ENCODE assay signal across 8 cellular contexts in the genomic region with DNA sequence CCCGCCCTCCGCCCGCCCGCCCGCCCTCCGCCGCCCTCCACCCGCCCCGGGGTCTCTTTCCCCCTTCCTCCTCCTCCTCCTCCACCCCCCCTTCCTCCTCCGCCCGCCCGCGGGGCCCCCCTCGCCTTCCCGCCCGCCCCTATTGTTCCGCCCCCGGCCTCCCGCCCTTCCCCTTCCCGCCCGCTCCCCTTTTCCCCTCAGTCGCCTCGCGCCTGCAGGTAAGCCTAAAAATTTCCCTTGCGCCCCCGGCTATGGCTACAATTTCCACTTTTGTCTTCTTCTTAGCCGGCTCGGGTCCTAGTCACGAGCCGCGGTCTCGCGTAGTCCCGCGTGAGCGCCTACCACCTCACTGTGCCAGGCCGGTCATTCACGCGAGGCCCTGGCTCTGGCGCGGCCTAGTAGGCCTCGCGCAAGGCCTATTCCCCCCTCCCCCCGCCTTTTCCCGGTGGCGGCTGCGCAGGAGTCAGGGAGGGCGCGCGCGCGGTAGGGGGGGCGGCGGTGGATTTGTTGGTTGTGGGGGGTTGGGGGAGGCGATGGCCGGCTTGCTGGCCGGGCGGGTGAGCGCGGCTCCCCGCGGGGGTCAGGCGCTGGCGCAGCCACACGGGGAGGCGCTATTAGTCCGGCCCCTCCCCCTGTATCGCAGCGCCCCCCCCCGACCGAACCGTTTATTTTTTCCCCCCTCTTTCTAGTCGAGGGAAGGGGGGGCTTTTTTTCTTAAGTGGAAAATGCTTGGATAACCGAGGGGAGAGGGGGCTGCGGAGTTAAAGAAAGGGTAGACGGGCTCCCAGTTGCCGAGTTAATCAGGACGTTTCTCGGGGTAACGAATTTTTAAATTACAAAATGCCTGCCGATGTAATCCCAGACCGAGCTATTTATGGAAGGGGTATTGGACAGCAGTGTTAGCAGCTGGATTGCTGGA. TPM values are rescaled to one million over a fixed set of nuclear protein-coding genes. Genes with fewer than 3 reads are reported as not detected.
DNase-seq lines count a peak whose midpoint lies in the region; ATAC-seq and TF ChIP-seq lines count a peak whose summit lies in the region.

No MANE protein-coding gene starts in this region.

- DNase-seq in COLO829 (ENCODE audit: low spot score) (peak; percentile 68), NCI-H2227 (lab: John Stamatoyannopoulos, UW; ENCODE audit: unreplicated experiment) (peak; percentile 86), chondrocyte (ENCODE audit: low spot score) (no peak), kidney tubule cell (ENCODE audit: low spot score) (peak; percentile 83)
- peak; percentile 76 to 82 for DNase-seq in activated CD4-positive, alpha-beta T cell treated with anti-CD3 and anti-CD28 coated beads for 4 hours
- DNase-seq in stimulated activated CD4-positive, alpha-beta T cell treated with anti-CD3 and anti-CD28 coated beads, Interleukin-15, amount 100 ng/mL, for 1 hour (ENCODE audit: low read depth in 1 of 2, low spot score in 1 of 2), result peak; percentile 69 to 70

- no peaks in the 10 kb centered on the region for H3K27me3 Mint-ChIP-seq in chondrocyte (ENCODE audit: low read depth)

- peak overlapping the region; percentile 100 for H3K27ac Mint-ChIP-seq in chondrocyte (ENCODE audit: unreplicated experiment)

- H3K9me3 Mint-ChIP-seq in chondrocyte (ENCODE audit: low read depth), result no peaks in the 10 kb centered on the region

- TF ChIP-seq CTCF in chondrocyte (IDR thresholded peaks at IDR 0.05), result peak; percentile 80

- peak; percentile 41 for ATAC-seq in HG02571 (IDR thresholded peaks at IDR 0.05; ENCODE audit: unreplicated experiment)
- no peak for ATAC-seq in GM19395 (IDR thresholded peaks at IDR 0.05; ENCODE audit: unreplicated experiment)

- H3K4me3 Mint-ChIP-seq in chondrocyte (ENCODE audit: unreplicated experiment), result peak overlapping the region; percentile 97

- peaks cover 26% of the 10 kb centered on the region for H3K4me1 Mint-ChIP-seq in chondrocyte (ENCODE audit: low read depth)

- peaks cover 21% of the 10 kb centered on the region for H3K36me3 Mint-ChIP-seq in chondrocyte (ENCODE audit: low read depth)

RNA-seq across cellular contexts. Expression of gene PCBP2, which starts 0.5 kb away (rescaled TPM):
- 601 to 638 TPM (median 611 TPM) in 3 replicates for total RNA-seq in chondrocyte

RNA-seq across cellular contexts. Expression of gene PRR13, which starts 10.9 kb away (rescaled TPM):
- total RNA-seq in chondrocyte, result 96.2 to 110 TPM (median 102 TPM) in 3 replicates

RNA-seq across cellular contexts. Expression of gene AMHR2, which starts 28.8 kb away (rescaled TPM):
- total RNA-seq in chondrocyte, result not detected in 3 replicates

RNA-seq across cellular contexts. Expression of gene MAP3K12, which starts 46.8 kb away (rescaled TPM):
- total RNA-seq in chondrocyte, result 25.5 to 30.6 TPM (median 26.9 TPM) in 3 replicates

RNA-seq across cellular contexts. Expression of gene TARBP2, which starts 48.7 kb away (rescaled TPM):
- 23.5 to 34.0 TPM (median 24.1 TPM) in 3 replicates for total RNA-seq in chondrocyte
